12 cellular contexts compared by ENCODE assay signal in genomic region chr14:95327558-95328374, GRCh38. TPM values are rescaled to one million over a fixed set of nuclear protein-coding genes. Genes with fewer than 3 reads are reported as not detected.
DNase-seq lines count a peak whose midpoint lies in the region; ATAC-seq, FAIRE-seq and TF ChIP-seq lines count a peak whose summit lies in the region.
"Had no signal": no experiment of that assay in that cellular context is flagged by ENCODE, and none has a peak within 500 bp of the region (broad histone marks: within the 10 kb centered on the region; RNA-seq: fewer than 3 reads in every experiment).

No MANE protein-coding gene starts in this region.

- peak; percentile 99 for FAIRE-seq in GM18507 (lab: Jason Lieb, UNC)
- FAIRE-seq: D721Med had no signal

- no peaks in the 10 kb centered on the region for H3K36me3 Mint-ChIP-seq in activated naive CD8-positive, alpha-beta T cell treated with anti-CD3 and anti-CD28 coated beads for 36 hours

- in situ Hi-C loops in HAP-1 (cut with MboI; ENCODE audit: low sequenced_read_pairs), result no loop called here

- 0 out of 2 replicates have a peak, but pooled peaks cover 5% of the 10 kb centered on the region for H3K27me3 ChIP-seq in HAP-1 (ENCODE audit: low read depth)
- H3K27me3 ChIP-seq: stomach had no signal

- H3K4me3 ChIP-seq in coronary artery (no peak overlapping the region), lower leg skin (ENCODE audit: low read depth, poor library complexity, severe bottlenecking) (no peak overlapping the region), HAP-1 (no peak overlapping the region)
- H3K4me3 ChIP-seq: stomach had no signal

- ATAC-seq in GM21447 (IDR thresholded peaks at IDR 0.05; ENCODE audit: unreplicated experiment) (peak; percentile 98), HG03139 (IDR thresholded peaks at IDR 0.05; ENCODE audit: unreplicated experiment) (peak; percentile 95)

- no peak overlapping the region for H3K4me3 Mint-ChIP-seq in activated naive CD8-positive, alpha-beta T cell treated with anti-CD3 and anti-CD28 coated beads for 36 hours
- H3K4me3 Mint-ChIP-seq: activated CD4-positive, alpha-beta T cell treated with anti-CD3 and anti-CD28 coated beads, Interleukin-2, amount 10 ng/mL, durations not matched to agents 24 days and 14 days had no signal

- no peaks in the 10 kb centered on the region for H3K36me3 ChIP-seq in HAP-1 (replicated peaks)
- H3K36me3 ChIP-seq: stomach had no signal

- TF ChIP-seq CTCF in coronary artery (IDR thresholded peaks at IDR 0.05) (no peak), lower leg skin (IDR thresholded peaks at IDR 0.05) (no peak)

- 87 to 90% methylated on average over 12 to 13 of the region's 13 CpGs for WGBS in lower leg skin, 2 donors

- TF ChIP-seq POLR2A in lower leg skin (IDR thresholded peaks at IDR 0.05), result no peak

- DNase-seq in GM18507 (ENCODE audit: extremely low spot score, insufficient read length, low read depth) (peak; percentile 47), coronary artery (ENCODE audit: low spot score) (no peak), lower leg skin (ENCODE audit: low spot score in 2 of 2) (no peak), HAP-1 (ENCODE audit: low spot score in 2 of 2) (no peak)
- DNase-seq in activated naive CD8-positive, alpha-beta T cell treated with anti-CD3 and anti-CD28 coated beads for 36 hours, result no peak
- no peak for DNase-seq in activated CD4-positive, alpha-beta T cell treated with anti-CD3 and anti-CD28 coated beads for 4 hours
- DNase-seq: activated CD4-positive, alpha-beta T cell treated with anti-CD3 and anti-CD28 coated beads, Interleukin-2, amount 10 ng/mL, durations not matched to agents 24 days and 14 days; NCI-H69; stomach had no signal

- peaks cover 4% of the 10 kb centered on the region for H3K27me3 Mint-ChIP-seq in activated naive CD8-positive, alpha-beta T cell treated with anti-CD3 and anti-CD28 coated beads for 36 hours

- peak overlapping the region; percentile 70 for H3K27ac Mint-ChIP-seq in activated naive CD8-positive, alpha-beta T cell treated with anti-CD3 and anti-CD28 coated beads for 36 hours
- H3K27ac Mint-ChIP-seq: activated CD4-positive, alpha-beta T cell treated with anti-CD3 and anti-CD28 coated beads, Interleukin-2, amount 10 ng/mL, durations not matched to agents 24 days and 14 days had no signal

- no peak overlapping the region for H3K27ac ChIP-seq in coronary artery
- H3K27ac ChIP-seq: stomach had no signal

- no peaks in the 10 kb centered on the region for H3K4me1 Mint-ChIP-seq in activated naive CD8-positive, alpha-beta T cell treated with anti-CD3 and anti-CD28 coated beads for 36 hours
- H3K4me1 Mint-ChIP-seq: activated CD4-positive, alpha-beta T cell treated with anti-CD3 and anti-CD28 coated beads, Interleukin-2, amount 10 ng/mL, durations not matched to agents 24 days and 14 days had no signal

- H3K9me3 ChIP-seq in HAP-1, result no peaks in the 10 kb centered on the region
- H3K9me3 ChIP-seq: stomach had no signal

- H3K4me1 ChIP-seq in HAP-1, result no peaks in the 10 kb centered on the region

- intact Hi-C loops in lower leg skin (cut with DNase I; ENCODE audit: low total_unique reads), result no loop called here

- no peaks in the 10 kb centered on the region for H3K9me3 Mint-ChIP-seq in activated naive CD8-positive, alpha-beta T cell treated with anti-CD3 and anti-CD28 coated beads for 36 hours
- H3K9me3 Mint-ChIP-seq: activated CD4-positive, alpha-beta T cell treated with anti-CD3 and anti-CD28 coated beads, Interleukin-2, amount 10 ng/mL, durations not matched to agents 24 days and 14 days had no signal

RNA-seq across cellular contexts. Expression of gene CLMN, which starts 8.1 kb away (rescaled TPM):
- total RNA-seq in activated naive CD8-positive, alpha-beta T cell treated with anti-CD3 and anti-CD28 coated beads for 36 hours, result under 1 TPM; 0.66 to 0.91 TPM
- total RNA-seq in lower leg skin, result 1 to 10 TPM; 5.6 to 7.6 (median 7.2) TPM
